1 cellular context compared by ENCODE assay signal in genomic region chr12:52175411-52176350, GRCh38.
TF ChIP-seq lines count a peak whose summit lies in the region.

No MANE protein-coding gene starts in this region.

TF ChIP-seq in SK-N-SH treated with all-trans-retinoic acid at 6 μM for 48 hours, 23 proteins besides CTCF, POLR2A, EP300 and RAD21 (continued from another document):
- no peak for TF ChIP-seq PATZ1 (CRISPR knock-in tag; IDR thresholded peaks at IDR 0.05; ENCODE audit: borderline replicate concordance)
- TF ChIP-seq TCF4 (CRISPR knock-in tag; IDR thresholded peaks at IDR 0.05; ENCODE audit: borderline replicate concordance): no peak
- TF ChIP-seq BACH2 (CRISPR knock-in tag; IDR thresholded peaks at IDR 0.05; ENCODE audit: borderline replicate concordance): no peak
- TF ChIP-seq ZFP30 (CRISPR knock-in tag; IDR thresholded peaks at IDR 0.05): no peak
- TF ChIP-seq ZNF565 (CRISPR knock-in tag; conservative IDR thresholded peaks at IDR 0.05; ENCODE audit: low read depth): no peak
- no peak for TF ChIP-seq ISL1 (CRISPR knock-in tag; IDR thresholded peaks at IDR 0.05)
- no peak for TF ChIP-seq POU6F1 (CRISPR knock-in tag; IDR thresholded peaks at IDR 0.05; ENCODE audit: borderline replicate concordance, low read depth)
- no peak for TF ChIP-seq CSRNP3 (CRISPR knock-in tag; IDR thresholded peaks at IDR 0.05)
- no peak for TF ChIP-seq RARB (CRISPR knock-in tag; IDR thresholded peaks at IDR 0.05)
- no peak for TF ChIP-seq GLIS3 (CRISPR knock-in tag; IDR thresholded peaks at IDR 0.05)
- no peak for TF ChIP-seq OSR1 (CRISPR knock-in tag; IDR thresholded peaks at IDR 0.05)
- TF ChIP-seq CREB5 (CRISPR knock-in tag; IDR thresholded peaks at IDR 0.05; ENCODE audit: low read depth): no peak
